Comparison of ENCODE assay signal across 5 cellular contexts in the genomic region with DNA sequence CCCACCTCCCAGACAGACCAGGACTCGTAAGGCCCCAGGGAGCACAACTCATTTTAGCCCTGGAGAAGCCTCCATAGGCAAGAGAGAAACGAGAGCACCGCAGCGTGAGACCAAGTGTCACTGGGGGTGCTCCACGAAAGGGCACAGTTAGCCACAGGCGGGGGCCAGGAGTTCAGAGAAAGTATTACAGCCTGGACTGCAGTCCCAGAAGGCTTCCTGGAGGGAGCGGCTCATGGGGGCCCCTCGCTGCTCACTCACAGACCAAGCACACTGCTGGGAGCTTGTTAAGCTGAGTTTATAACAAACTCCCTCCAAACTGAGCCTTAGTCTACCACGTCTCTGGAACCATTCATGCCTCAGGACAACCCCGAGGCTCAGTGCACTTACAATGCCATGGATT.
"Had no signal": no experiment of that assay in that cellular context is flagged by ENCODE, and none has a peak within 500 bp of the region (broad histone marks: within the 10 kb centered on the region; RNA-seq: fewer than 3 reads in every experiment).

No MANE protein-coding gene starts in this region.

- H2AFZ ChIP-seq: GM23248 had no signal

- H3K4me1 ChIP-seq: HAP-1 had no signal

- H3K27ac ChIP-seq: GM23248 had no signal

- H3K9me3 ChIP-seq: HAP-1 had no signal

- H3K4me3 ChIP-seq: GM23248, HAP-1 had no signal

- DNase-seq: GM23248, IMR-90, KBM-7 had no signal

- ATAC-seq: HCT116 had no signal
